Comparison of ENCODE assay signal across 8 cellular contexts in genomic region chr3:19946291-19946831, GRCh38. TPM values are rescaled to one million over a fixed set of nuclear protein-coding genes. Genes with fewer than 3 reads are reported as not detected.
A peak's percentile ranks its signal among the peaks of the same experiment; 100 is the strongest.
DNase-seq lines count a peak whose midpoint lies in the region; ATAC-seq, FAIRE-seq and TF ChIP-seq lines count a peak whose summit lies in the region.

No MANE protein-coding gene starts in this region.

- no peak overlapping the region for H2AK5ac ChIP-seq in H9 (ENCODE audit: insufficient read length, low read length)
- peak overlapping the region; percentile 100 for H2AK5ac ChIP-seq in mesenchymal stem cell (ENCODE audit: low read length, severe bottlenecking)

- no peaks in the 10 kb centered on the region for H3K79me1 ChIP-seq in H9 (ENCODE audit: insufficient read depth, low read depth, low read length, poor library complexity, severe bottlenecking)
- H3K79me1 ChIP-seq in mesenchymal stem cell (replicated peaks; ENCODE audit: low read length, poor library complexity, severe bottlenecking): peaks cover 6% of the 10 kb centered on the region

- no peak overlapping the region for H2AFZ ChIP-seq in H9 (ENCODE audit: low read length)
- H2AFZ ChIP-seq in mesenchymal stem cell (ENCODE audit: low read depth, low read length): peak overlapping the region; percentile 86

- H3K14ac ChIP-seq in H9 (ENCODE audit: insufficient read depth, low read length) (peak overlapping the region; percentile 98; the same call in 1 of the 2 replicates), mesenchymal stem cell (ENCODE audit: low read length in 2 of 2) (no peak overlapping the region)

- intact Hi-C loops in aorta (cut with DNase I): loop anchor here (2.0 to 10.0 kb wide), 3 partner anchors 58 to 94 kb away; partner anchors contain the start of gene KAT2B (in 1 of the 2)

- H3K79me2 ChIP-seq in H9 (ENCODE audit: insufficient read depth, low read length): peaks cover 22% of the 10 kb centered on the region; the same call in 1 of the 2 replicates

- H3K36me3 ChIP-seq in mesenchymal stem cell (ENCODE audit: control insufficient read depth in 1 of 2, insufficient read depth in 2 of 2, low read depth in 1 of 2, low read length in 2 of 2) (peaks cover under 1 to 9% of the 10 kb centered on the region in 2 experiments), aorta (ENCODE audit: control insufficient read depth in 1 of 2, insufficient read depth in 2 of 2, low read length in 1 of 2) (no peaks in the 10 kb centered on the region)

- no peak for ATAC-seq in central memory CD8-positive, alpha-beta T cell (replicated peaks; ENCODE audit: extremely low read depth, poor library complexity, severe bottlenecking)
- peak; percentile 13 for ATAC-seq in aorta (ENCODE audit: low FRiP score)

- peaks cover 4% of the 10 kb centered on the region for H3K23me2 ChIP-seq in H9 (ENCODE audit: insufficient read length, low read depth, low read length, poor library complexity, severe bottlenecking)

- TF ChIP-seq CTCF in H9 (conservative IDR thresholded peaks at IDR 0.05): no peak

- peak overlapping the region; percentile 85 for H4K5ac ChIP-seq in H9 (ENCODE audit: insufficient read length, low read depth, low read length)

- peak overlapping the region; percentile 54 for H4K91ac ChIP-seq in H9 (ENCODE audit: insufficient read length, low read depth, low read length)
- H4K91ac ChIP-seq in mesenchymal stem cell (ENCODE audit: low read length): peak overlapping the region; percentile 7

- DNase-seq in GM12891 (ENCODE audit: insufficient read length, low spot score) (peak; percentile 20), H9 (no peak), NCI-H2227 treated with DMSO at 0.1 percent for 48 hours (lab: John Stamatoyannopoulos, UW) (peak; percentile 82), mesenchymal stem cell (no peak), aorta (no peak), NCI-H748 (lab: John Stamatoyannopoulos, UW; ENCODE audit: unreplicated experiment) (no peak), iPS-NIHi11 (ENCODE audit: low spot score) (no peak)
- DNase-seq in central memory CD8-positive, alpha-beta T cell (ENCODE audit: low spot score in 2 of 2): no peak

- H3K18ac ChIP-seq in H9 (ENCODE audit: insufficient read length, low read depth, low read length) (peak overlapping the region; percentile 96), mesenchymal stem cell (ENCODE audit: low read depth in 1 of 2, low read length in 2 of 2) (peak overlapping the region; percentile 69 to 85)

- H3K9me3 Mint-ChIP-seq in H9: peaks cover 2 to 5% of the 10 kb centered on the region in 2 experiments; a peak in 3 of 5 replicates
- H3K9me3 Mint-ChIP-seq in central memory CD8-positive, alpha-beta T cell: no peaks in the 10 kb centered on the region

- H3K27ac ChIP-seq in H9 (ENCODE audit: insufficient read length, low read depth, low read length) (peak overlapping the region; percentile 62), mesenchymal stem cell (ENCODE audit: low read length, poor library complexity, severe bottlenecking) (peak overlapping the region; percentile 87), aorta (ENCODE audit: low read depth in 1 of 2, low read length in 2 of 2) (peak overlapping the region in 1 of 2 donors; percentile 98)

- H3K4me1 ChIP-seq in H9 (ENCODE audit: insufficient read depth, low read length) (no peaks in the 10 kb centered on the region), mesenchymal stem cell (ENCODE audit: control insufficient read depth, insufficient read depth, low read depth, low read length) (peaks cover 3% of the 10 kb centered on the region), aorta (ENCODE audit: control insufficient read depth in 1 of 2, insufficient read depth in 2 of 2, low read length in 2 of 2) (peaks cover 0 to 2% of the 10 kb centered on the region in 2 donors)

- H4K20me1 ChIP-seq in H9 (ENCODE audit: control insufficient read depth, insufficient read depth, insufficient read length): peaks cover 5% of the 10 kb centered on the region

- H2BK12ac ChIP-seq in H9 (ENCODE audit: insufficient read length, low read depth, low read length) (peak overlapping the region; percentile 82), mesenchymal stem cell (ENCODE audit: low read length in 2 of 2) (peak overlapping the region in 1 of 2 experiments; percentile 32)

- H3K9ac ChIP-seq in H9 (ENCODE audit: extremely low read depth, insufficient read length, low read length): peak overlapping the region; percentile 90
- H3K9ac ChIP-seq in mesenchymal stem cell (ENCODE audit: low read length): peak overlapping the region; percentile 97

- H2BK5ac ChIP-seq in H9 (ENCODE audit: insufficient read length, low read length) (peak overlapping the region; percentile 90), mesenchymal stem cell (ENCODE audit: low read depth, low read length, poor library complexity, severe bottlenecking) (peak overlapping the region; percentile 95)

- no peak for FAIRE-seq in GM12891 (lab: Jason Lieb, UNC)

- peak overlapping the region; percentile 99 for H3K4me3 Mint-ChIP-seq in H9
- peak overlapping the region; percentile 88 for H3K4me3 Mint-ChIP-seq in central memory CD8-positive, alpha-beta T cell

- peak overlapping the region; percentile 91 for H3T11ph ChIP-seq in H9 (ENCODE audit: low read length)

- H3K4me1 Mint-ChIP-seq in H9: peaks cover 28 to 36% of the 10 kb centered on the region in 2 experiments
- peaks cover 36% of the 10 kb centered on the region for H3K4me1 Mint-ChIP-seq in central memory CD8-positive, alpha-beta T cell

- H3K27ac Mint-ChIP-seq in H9: peak overlapping the region; percentile 100
- H3K27ac Mint-ChIP-seq in central memory CD8-positive, alpha-beta T cell (ENCODE audit: low read depth): peak overlapping the region; percentile 92

- no peak; the same call in 1 of the 2 replicates for TF ChIP-seq POLR2A in GM12891 (IDR thresholded peaks at IDR 0.05; ENCODE audit: low read depth, low read length)

- peak overlapping the region; percentile 64 for H4K8ac ChIP-seq in H9 (replicated peaks; ENCODE audit: insufficient read length, low read depth, low read length)
- peak overlapping the region; percentile 83 for H4K8ac ChIP-seq in mesenchymal stem cell (ENCODE audit: low read length)

- H3K23ac ChIP-seq in H9 (ENCODE audit: insufficient read length, low read depth, low read length) (no peak overlapping the region), mesenchymal stem cell (ENCODE audit: low read length in 2 of 2) (no peak overlapping the region)

- WGBS in H9 (ENCODE audit: extremely low coverage, insufficient read length, low lambda C conversion rate): no CpG with 5 or more reads among the region's 17 CpGs
- WGBS in mesenchymal stem cell: 26% methylated on average over 14 of the region's 17 CpGs
- WGBS in aorta, 2 donors: 14 to 19% methylated on average over 17 of the region's 17 CpGs

- H3K4ac ChIP-seq in H9 (ENCODE audit: low read depth, low read length) (peak overlapping the region; percentile 71; the same call in 1 of the 2 replicates), mesenchymal stem cell (ENCODE audit: low read depth in 1 of 2, low read length in 2 of 2) (peak overlapping the region; percentile 49 to 98)

- H2BK120ac ChIP-seq in H9 (ENCODE audit: low read depth, low read length, poor library complexity, severe bottlenecking) (peak overlapping the region; percentile 96), mesenchymal stem cell (ENCODE audit: low read depth, low read length) (peak overlapping the region; percentile 69)

- H3K27me3 ChIP-seq in H9 (ENCODE audit: insufficient read depth, low read length) (no peaks in the 10 kb centered on the region), mesenchymal stem cell (ENCODE audit: control insufficient read depth in 1 of 2, insufficient read depth in 1 of 2, low read length in 2 of 2) (no peaks in the 10 kb centered on the region), aorta (ENCODE audit: control insufficient read depth in 1 of 2, insufficient read depth in 2 of 2, low read length in 1 of 2) (no peaks in the 10 kb centered on the region)

- H2BK15ac ChIP-seq in H9 (ENCODE audit: low read depth, low read length) (no peak overlapping the region), mesenchymal stem cell (ENCODE audit: low read depth, poor library complexity, severe bottlenecking) (no peak overlapping the region)

- peak overlapping the region; percentile 15 for H2BK20ac ChIP-seq in H9 (ENCODE audit: low read depth, low read length, poor library complexity, severe bottlenecking)

- H3K56ac ChIP-seq in H9 (ENCODE audit: insufficient read length, low read depth, low read length): no peak overlapping the region

- H3K4me3 ChIP-seq in mesenchymal stem cell (ENCODE audit: insufficient read depth in 1 of 2, low read depth in 1 of 2, low read length in 2 of 2): peak overlapping the region; percentile 91 to 100
- peak overlapping the region; percentile 30 to 98 for H3K4me3 ChIP-seq in aorta (ENCODE audit: low read length in 2 of 2)

- H3K4me2 ChIP-seq in H9 (ENCODE audit: insufficient read depth, insufficient read length, low read length) (peak overlapping the region; percentile 68), mesenchymal stem cell (ENCODE audit: low read length, poor library complexity, severe bottlenecking) (peak overlapping the region; percentile 81)

- H3K27me3 Mint-ChIP-seq in H9 (ENCODE audit: low read depth): no peaks in the 10 kb centered on the region; the same call in 1 of the 2 replicates
- H3K27me3 Mint-ChIP-seq in central memory CD8-positive, alpha-beta T cell: no peaks in the 10 kb centered on the region

- peaks cover 4 to 21% (median 16%) of the 10 kb centered on the region in 3 experiments for H3K36me3 Mint-ChIP-seq in H9 (ENCODE audit: insufficient read depth in 1 of 3, low read depth in 3 of 3)
- H3K36me3 Mint-ChIP-seq in central memory CD8-positive, alpha-beta T cell (ENCODE audit: insufficient read depth): peaks cover 22% of the 10 kb centered on the region

- H3K9me3 ChIP-seq in H9 (ENCODE audit: control insufficient read depth, low read depth, low read length) (no peaks in the 10 kb centered on the region), mesenchymal stem cell (ENCODE audit: control insufficient read depth, low read length) (no peaks in the 10 kb centered on the region), aorta (ENCODE audit: control insufficient read depth, low read length) (no peaks in the 10 kb centered on the region)

TF ChIP-seq in GM12891, 5 proteins besides CTCF, POLR2A, EP300 and RAD21 (continues in another document):
- TF ChIP-seq TAF1 (IDR thresholded peaks at IDR 0.05; ENCODE audit: low read depth, low read length): no peak
- no peak for TF ChIP-seq POU2F2 (IDR thresholded peaks at IDR 0.05; ENCODE audit: low read depth, low read length)
- TF ChIP-seq SPI1 (IDR thresholded peaks at IDR 0.05; ENCODE audit: low read depth, low read length): no peak
- TF ChIP-seq POLR2AphosphoS5 (IDR thresholded peaks at IDR 0.05; ENCODE audit: low read depth, low read length): no peak

RNA-seq across cellular contexts. Expression of gene RAB5A, which starts 0.5 kb away (rescaled TPM):
- polyA plus RNA-seq in GM12891 (2012; ENCODE audit: low read depth, missing spikeins): 21.1 TPM
- total RNA-seq in H9 (2021) (84.8 and 85.2 TPM in 2 replicates), aorta (10 to 100 TPM; 75.9 to 80.3 TPM)
- polyA plus RNA-seq in mesenchymal stem cell (2013, experiment 1 of 2): 61.2 TPM
- polyA plus RNA-seq in mesenchymal stem cell (2013, experiment 2 of 2): 61.5 TPM
- 10 to 100 TPM; 43.8 to 49.2 TPM for polyA plus RNA-seq in aorta

RNA-seq across cellular contexts. Expression of gene EFHB, which starts 12.3 kb away (rescaled TPM):
- 0.32 TPM for polyA plus RNA-seq in GM12891 (2012; ENCODE audit: low read depth, missing spikeins)
- 1.6 and 1.9 TPM in 2 replicates for total RNA-seq in H9 (2021)
- polyA plus RNA-seq in mesenchymal stem cell (2013, experiment 1 of 2): 0.54 TPM
- 0.82 TPM for polyA plus RNA-seq in mesenchymal stem cell (2013, experiment 2 of 2)
- 1 to 10 TPM in 1 of 2 donors, under 1 TPM in 1; 0.81 to 3.0 TPM for total RNA-seq in aorta
- 1 to 10 TPM in 1 of 2 donors, not detected in 1; 1.1 TPM for polyA plus RNA-seq in aorta

Comparison
In these comparisons a context has a peak if more than half of its experiments do, and no peak if none do; other contexts are left out.
1. DNase-seq: peak in GM12891 (single experiment) and NCI-H2227 treated with DMSO at 0.1 percent for 48 hours (single experiment); none in H9 (single experiment), central memory CD8-positive, alpha-beta T cell (0 of 2), mesenchymal stem cell (single experiment), aorta (0 of 2), NCI-H748 (single experiment) and iPS-NIHi11 (single experiment).